In the genomic region with DNA sequence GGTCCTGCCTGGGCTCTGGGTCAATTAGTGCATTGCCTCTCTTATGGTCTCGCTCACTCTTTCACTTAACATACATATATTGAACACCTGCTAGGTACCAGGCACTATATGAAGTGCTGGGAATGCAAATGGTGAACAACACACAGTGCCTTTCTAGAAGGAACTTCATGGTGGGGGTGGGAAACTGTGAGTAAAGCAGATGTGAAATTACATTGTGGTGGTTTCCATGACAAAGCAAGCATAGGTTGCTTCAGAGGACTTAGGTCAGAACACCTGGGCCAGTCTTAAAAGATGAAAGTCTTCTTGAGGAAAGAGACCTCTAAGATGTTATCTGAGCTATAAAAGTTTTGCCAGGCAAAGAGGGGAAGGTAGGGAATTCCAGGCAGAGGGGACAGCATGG, we compare ENCODE assay signal across 31 cellular contexts.
"Had no signal": no experiment of that assay in that cellular context is flagged by ENCODE, and none has a peak within 500 bp of the region (broad histone marks: within the 10 kb centered on the region; RNA-seq: fewer than 3 reads in every experiment).

No MANE protein-coding gene starts in this region.

- H3K9me3 ChIP-seq: gastrocnemius medialis, left lung, pancreas, right atrium auricular region, uterus had no signal

- H3K27ac Mint-ChIP-seq: activated CD4-positive, alpha-beta memory T cell treated with anti-CD3 and anti-CD28 coated beads, Interleukin-2, amount 10 ng/mL, durations not matched to agents 7 days and 5 days; activated CD4-positive, alpha-beta T cell treated with anti-CD3 and anti-CD28 coated beads, Interleukin-2, amount 10 ng/mL, durations not matched to agents 24 days and 14 days; activated T-helper 17 cell treated with anti-CD3 and anti-CD28 coated beads, Interleukin-2, amount 50 U/mL, for 72 hours; naive B cell; stimulated activated memory B cell treated with anti-CD40 and anti-IgM and Interleukin-4, amounts not matched to agents 10 μg/mL and 1 μg/mL and 100 μg/mL, for 72 hours; stimulated activated naive CD8-positive, alpha-beta T cell treated with anti-CD3 and anti-CD28 coated beads, Interleukin-15, amount 100 ng/mL, for 72 hours; type B pancreatic cell had no signal

- H3K36me3 Mint-ChIP-seq: naive B cell; stimulated activated memory B cell treated with anti-CD40 and anti-IgM and Interleukin-4, amounts not matched to agents 10 μg/mL and 1 μg/mL and 100 μg/mL, for 72 hours; type B pancreatic cell had no signal

- H3K36me3 ChIP-seq: brain microvascular endothelial cell, gastrocnemius medialis, left lung, pancreas, right atrium auricular region, uterus, WERI-Rb-1 had no signal

- DNase-seq: activated CD4-positive, alpha-beta memory T cell treated with anti-CD3 and anti-CD28 coated beads, Interleukin-2, amount 10 ng/mL, durations not matched to agents 7 days and 5 days; activated CD4-positive, alpha-beta T cell treated with anti-CD3 and anti-CD28 coated beads, Interleukin-2, amount 10 ng/mL, durations not matched to agents 24 days and 14 days; activated gamma-delta T cell treated with Interleukin-2 at 50 U/mL for 16 hours; activated naive CD4-positive, alpha-beta T cell treated with anti-CD3 and anti-CD28 coated beads, Interleukin-2, amount 50 U/mL, for 16 hours; activated T-cell treated with anti-CD3 and anti-CD28 coated beads, Interleukin-2, amount 50 U/mL, for 4 hours; amniotic stem cell; brain microvascular endothelial cell; dorsolateral prefrontal cortex; effector memory CD4-positive, alpha-beta T cell; erythroblast; gastrocnemius medialis; glutamatergic neuron; left lung; naive B cell; pancreas; stimulated activated CD4-positive, alpha-beta T cell treated with anti-CD3 and anti-CD28 coated beads, Interleukin-1b, Interleukin-23, amount 100 ng/mL, for 48 hours; stimulated activated CD4-positive, alpha-beta T cell treated with anti-CD3 and anti-CD28 coated beads, Interleukin-4, amount 100 ng/mL, for 4 hours; stimulated activated CD8-positive, alpha-beta memory T cell treated with anti-CD3 and anti-CD28 coated beads, Interleukin-4, amount 100 ng/mL, for 48 hours; stimulated activated naive CD8-positive, alpha-beta T cell treated with anti-CD3 and anti-CD28 coated beads, Interleukin-15, amount 100 ng/mL, for 72 hours; substantia nigra; T1000; uterus; WERI-Rb-1 had no signal

- H3K9me3 Mint-ChIP-seq: activated CD4-positive, alpha-beta memory T cell treated with anti-CD3 and anti-CD28 coated beads, Interleukin-2, amount 10 ng/mL, durations not matched to agents 7 days and 5 days; activated CD4-positive, alpha-beta T cell treated with anti-CD3 and anti-CD28 coated beads, Interleukin-2, amount 10 ng/mL, durations not matched to agents 24 days and 14 days; activated T-cell treated with anti-CD3 and anti-CD28 coated beads, Interleukin-2, amount 50 U/mL, for 4 hours; activated T-helper 17 cell treated with anti-CD3 and anti-CD28 coated beads, Interleukin-2, amount 50 U/mL, for 72 hours; naive B cell; stimulated activated naive CD8-positive, alpha-beta T cell treated with anti-CD3 and anti-CD28 coated beads, Interleukin-15, amount 100 ng/mL, for 72 hours had no signal

- H3K4me3 Mint-ChIP-seq: activated CD4-positive, alpha-beta memory T cell treated with anti-CD3 and anti-CD28 coated beads, Interleukin-2, amount 10 ng/mL, durations not matched to agents 7 days and 5 days; activated CD4-positive, alpha-beta T cell treated with anti-CD3 and anti-CD28 coated beads, Interleukin-2, amount 10 ng/mL, durations not matched to agents 24 days and 14 days; activated T-cell treated with anti-CD3 and anti-CD28 coated beads, Interleukin-2, amount 50 U/mL, for 4 hours; activated T-helper 17 cell treated with anti-CD3 and anti-CD28 coated beads, Interleukin-2, amount 50 U/mL, for 72 hours; naive B cell; stimulated activated memory B cell treated with anti-CD40 and anti-IgM and Interleukin-4, amounts not matched to agents 10 μg/mL and 1 μg/mL and 100 μg/mL, for 72 hours; stimulated activated naive CD8-positive, alpha-beta T cell treated with anti-CD3 and anti-CD28 coated beads, Interleukin-15, amount 100 ng/mL, for 72 hours; type B pancreatic cell had no signal

- H3K4me1 ChIP-seq: gastrocnemius medialis, left lung, pancreas, right atrium auricular region, uterus had no signal

- ATAC-seq: activated CD4-positive, CD25-positive, alpha-beta regulatory T cell treated with anti-CD3 and anti-CD28 coated beads, Interleukin-2, amount 50 U/mL, for 24 hours; activated T-cell treated with anti-CD3 and anti-CD28 coated beads, Interleukin-2, amount 50 U/mL, for 4 hours; activated T-helper 17 cell treated with anti-CD3 and anti-CD28 coated beads, Interleukin-2, amount 50 U/mL, for 72 hours; gastrocnemius medialis; left lung; pancreas; stimulated activated memory B cell treated with anti-CD40 and anti-IgM and Interleukin-4, amounts not matched to agents 10 μg/mL and 1 μg/mL and 100 μg/mL, for 72 hours; stimulated activated naive CD8-positive, alpha-beta T cell treated with anti-CD3 and anti-CD28 coated beads, Interleukin-15, amount 100 ng/mL, for 72 hours had no signal

- H3K27ac ChIP-seq: brain microvascular endothelial cell, coronary artery, dorsolateral prefrontal cortex, gastrocnemius medialis, left lung, pancreas, right atrium auricular region, uterus, WERI-Rb-1 had no signal

- H3K4me1 Mint-ChIP-seq: activated CD4-positive, alpha-beta memory T cell treated with anti-CD3 and anti-CD28 coated beads, Interleukin-2, amount 10 ng/mL, durations not matched to agents 7 days and 5 days; activated CD4-positive, alpha-beta T cell treated with anti-CD3 and anti-CD28 coated beads, Interleukin-2, amount 10 ng/mL, durations not matched to agents 24 days and 14 days; activated T-helper 17 cell treated with anti-CD3 and anti-CD28 coated beads, Interleukin-2, amount 50 U/mL, for 72 hours; naive B cell; stimulated activated memory B cell treated with anti-CD40 and anti-IgM and Interleukin-4, amounts not matched to agents 10 μg/mL and 1 μg/mL and 100 μg/mL, for 72 hours; stimulated activated naive CD8-positive, alpha-beta T cell treated with anti-CD3 and anti-CD28 coated beads, Interleukin-15, amount 100 ng/mL, for 72 hours had no signal

- H3K4me3 ChIP-seq: coronary artery, dorsolateral prefrontal cortex, gastrocnemius medialis, left lung, lung, pancreas, right atrium auricular region, smooth muscle cell, uterus had no signal

- H3K27me3 ChIP-seq: brain microvascular endothelial cell, pancreas, right atrium auricular region, uterus had no signal

- H3K27me3 Mint-ChIP-seq: activated CD4-positive, alpha-beta T cell treated with anti-CD3 and anti-CD28 coated beads, Interleukin-2, amount 10 ng/mL, durations not matched to agents 24 days and 14 days had no signal
